ENCODE assay signal across 8 cellular contexts in genomic region chrX:1462596-1463251, GRCh38. TPM values are rescaled to one million over a fixed set of nuclear protein-coding genes. Genes with fewer than 3 reads are reported as not detected.
A peak's percentile ranks its signal among the peaks of the same experiment; 100 is the strongest.
DNase-seq lines count a peak whose midpoint lies in the region; ATAC-seq and TF ChIP-seq lines count a peak whose summit lies in the region.

No MANE protein-coding gene starts in this region.

- BruUV-seq in MCF 10A (replicated peaks; lab: Mats Ljungman, UMichigan) (no TSS peak), mammary epithelial cell (replicated peaks; lab: Mats Ljungman, UMichigan) (no TSS peak)

- H3K4me1 ChIP-seq in mammary epithelial cell (ENCODE audit: insufficient read depth, low read length) (no peaks in the 10 kb centered on the region), adipocyte (ENCODE audit: control insufficient read depth, insufficient read depth, low read length) (no peaks in the 10 kb centered on the region), subcutaneous abdominal adipose tissue (ENCODE audit: control insufficient read depth in 5 of 5, insufficient read depth in 5 of 5, low read length in 5 of 5) (peaks cover 0 to 20% (median 3%) of the 10 kb centered on the region in 5 donors)

- no peaks in the 10 kb centered on the region for H3K36me3 Mint-ChIP-seq in MCF 10A (ENCODE audit: insufficient read depth, unreplicated experiment)

- H3K27me3 ChIP-seq in mammary epithelial cell (ENCODE audit: insufficient read depth, low read length) (peaks cover 5% of the 10 kb centered on the region), adipocyte (replicated peaks; ENCODE audit: control insufficient read depth, insufficient read depth, low read length) (peaks cover 57% of the 10 kb centered on the region), subcutaneous abdominal adipose tissue (ENCODE audit: control insufficient read depth in 5 of 5, insufficient read depth in 4 of 5, low read length in 5 of 5) (peaks cover 11 to 24% (median 15%) of the 10 kb centered on the region in 5 donors)

- no peak overlapping the region for H3K27ac ChIP-seq in mammary epithelial cell (ENCODE audit: insufficient read depth, low read depth, low read length)
- H3K27ac ChIP-seq in subcutaneous abdominal adipose tissue (ENCODE audit: low read depth, low read length) = peak overlapping the region; percentile 17

- no peaks in the 10 kb centered on the region for H3K79me2 ChIP-seq in mammary epithelial cell (ENCODE audit: insufficient read depth, low read length)

- H3K27ac Mint-ChIP-seq in MCF 10A (ENCODE audit: low read depth, unreplicated experiment) = no peak overlapping the region

- POLR2A ChIA-PET in MCF 10A (lab: Yijun Ruan, JAX) = no interaction called here

- H3K36me3 ChIP-seq in mammary epithelial cell (ENCODE audit: insufficient read depth, low read length) (no peaks in the 10 kb centered on the region), adipocyte (ENCODE audit: control insufficient read depth, insufficient read depth, low read length, severe bottlenecking) (no peaks in the 10 kb centered on the region), subcutaneous abdominal adipose tissue (ENCODE audit: control insufficient read depth in 5 of 5, insufficient read depth in 5 of 5, low read length in 5 of 5) (peaks cover 0 to 7% (median 0%) of the 10 kb centered on the region in 5 donors)

- intact Hi-C loops in MCF 10A (cut with micrococcal nuclease) (no loop called here), mammary epithelial cell (cut with micrococcal nuclease) (no loop called here)

- ATAC-seq in GM21381 (IDR thresholded peaks at IDR 0.05; ENCODE audit: unreplicated experiment) = no peak

- DNase-seq in MCF 10A (ENCODE audit: unreplicated experiment) (peak; percentile 60), mammary epithelial cell (no peak), adipocyte (ENCODE audit: low read depth) (peak; percentile 49), mesenteric fat pad (ENCODE audit: low spot score) (peak; percentile 37), DMS 273 treated with DMSO at 0.1 percent for 48 hours (lab: John Stamatoyannopoulos, UW) (no peak), DMS53 (lab: John Stamatoyannopoulos, UW) (no peak)

- WGBS in mammary epithelial cell (ENCODE audit: low coverage, missing lambda C conversion rate) = 74% methylated on average over 18 of the region's 19 CpGs

- peaks cover 5% of the 10 kb centered on the region for H3K4me1 Mint-ChIP-seq in MCF 10A (ENCODE audit: insufficient read depth, unreplicated experiment)

- no peaks in the 10 kb centered on the region for H3K9me3 ChIP-seq in mammary epithelial cell (replicated peaks; ENCODE audit: insufficient read depth, low read length)
- no peaks in the 10 kb centered on the region for H3K9me3 ChIP-seq in adipocyte (ENCODE audit: control insufficient read depth, low read length)
- no peaks in the 10 kb centered on the region for H3K9me3 ChIP-seq in subcutaneous abdominal adipose tissue (ENCODE audit: control insufficient read depth in 5 of 5, low read length in 5 of 5)

- H2AFZ ChIP-seq in mammary epithelial cell (ENCODE audit: low read depth, low read length) = no peak overlapping the region

- no peaks in the 10 kb centered on the region for H3K9me3 Mint-ChIP-seq in MCF 10A (ENCODE audit: unreplicated experiment)

- CTCF ChIA-PET in MCF 10A (lab: Yijun Ruan, JAX) = no interaction called here
- CTCF ChIA-PET in mammary epithelial cell (lab: Charles Lee; ENCODE audit: low non-redundant PET) = no interaction called here

- H3K9ac ChIP-seq in mammary epithelial cell (ENCODE audit: insufficient read depth, low read length) (no peak overlapping the region), adipocyte (ENCODE audit: low read length) (no peak overlapping the region), subcutaneous abdominal adipose tissue (ENCODE audit: low read length in 5 of 5) (no peak overlapping the region)

- TF ChIP-seq CTCF in MCF 10A (IDR thresholded peaks at IDR 0.05; ENCODE audit: unreplicated experiment) (no peak), mammary epithelial cell (conservative IDR thresholded peaks at IDR 0.05 in 1 of 2, IDR thresholded peaks at IDR 0.05 in 1 of 2; ENCODE audit: extremely low read depth in 1 of 2, insufficient read depth in 1 of 2, low read depth in 1 of 2, low read length in 2 of 2) (no peak)

- dilution Hi-C loops in mammary epithelial cell (cut with HindIII; ENCODE audit: low sequenced_read_pairs) = no loop called here

- no peak overlapping the region for H3K4me3 Mint-ChIP-seq in MCF 10A (ENCODE audit: unreplicated experiment)

- H4K20me1 ChIP-seq in mammary epithelial cell (ENCODE audit: insufficient read depth, low read length) = no peaks in the 10 kb centered on the region

- no peak overlapping the region for H3K4me2 ChIP-seq in mammary epithelial cell (ENCODE audit: insufficient read depth, low read depth, low read length)

- in situ Hi-C loops in mammary epithelial cell (cut with MboI; ENCODE audit: low sequenced_read_pairs in 2 of 2) = loop anchor here in 1 of 2 donors (10.0 kb wide), 1 partner anchor 122 kb away; no protein-coding TSS in a partner anchor

- peaks cover 31% of the 10 kb centered on the region for H3K27me3 Mint-ChIP-seq in MCF 10A (ENCODE audit: insufficient read depth, unreplicated experiment)

- no peak overlapping the region for H3K4me3 ChIP-seq in mammary epithelial cell (replicated peaks in 1 of 3; ENCODE audit: insufficient read depth in 1 of 3, low read depth in 2 of 3, low read length in 3 of 3)
- H3K4me3 ChIP-seq in adipocyte (ENCODE audit: low read length) = no peak overlapping the region
- no peak overlapping the region for H3K4me3 ChIP-seq in subcutaneous abdominal adipose tissue (ENCODE audit: low read depth in 1 of 5, low read length in 5 of 5)

RNA-seq across cellular contexts. Expression of gene ASMTL, which starts 10.0 kb away (rescaled TPM):
- total RNA-seq in MCF 10A (2022) (16.5 and 20.6 TPM in 2 replicates), mammary epithelial cell (10 to 100 TPM in 1 of 2 donors, 1 to 10 TPM in 1; 9.1 to 13.7 TPM), mesenteric fat pad (20.8 TPM)
- 10.9 TPM for polyA plus RNA-seq in mammary epithelial cell
- 9.4 TPM for polyA minus RNA-seq in mammary epithelial cell

Comparison
In these comparisons a context has a peak if more than half of its experiments do, and no peak if none do; other contexts are left out.
1. DNase-seq: peak in MCF 10A (single experiment), adipocyte (single experiment) and mesenteric fat pad (single experiment); none in mammary epithelial cell (single experiment), DMS 273 treated with DMSO at 0.1 percent for 48 hours (single experiment) and DMS53 (single experiment).